In the genomic region with DNA sequence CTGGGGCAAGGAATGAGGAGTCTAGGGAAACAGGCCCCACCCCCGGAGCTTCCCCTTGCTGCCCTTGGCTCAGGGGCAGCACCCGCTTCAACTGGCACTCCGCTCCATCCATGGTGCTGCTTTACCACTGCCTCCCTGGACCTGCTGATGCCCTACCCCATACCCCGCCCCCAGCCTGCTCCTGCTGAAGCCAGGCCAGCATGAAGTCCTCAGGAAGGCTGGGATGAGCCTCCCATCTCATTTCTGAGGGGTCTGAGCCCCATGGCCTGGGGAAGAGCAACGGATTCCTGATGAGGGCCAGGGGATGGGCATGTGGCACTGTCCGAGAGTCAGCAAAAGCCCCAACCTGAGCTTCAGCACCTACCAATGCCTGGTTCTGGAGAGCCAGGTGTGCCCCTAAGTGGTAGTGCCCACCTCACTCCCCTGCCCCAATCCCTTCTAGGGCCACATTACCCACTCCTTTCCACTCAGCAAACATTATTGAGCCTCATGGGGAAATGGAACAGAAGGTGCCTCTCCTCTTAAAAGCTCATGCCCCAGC, we compare ENCODE assay signal across 18 cellular contexts. TPM values are rescaled to one million over a fixed set of nuclear protein-coding genes. Genes with fewer than 3 reads are reported as not detected.
DNase-seq lines count a peak whose midpoint lies in the region; TF ChIP-seq lines count a peak whose summit lies in the region.
"Had no signal": no experiment of that assay in that cellular context is flagged by ENCODE, and none has a peak within 500 bp of the region (broad histone marks: within the 10 kb centered on the region; RNA-seq: fewer than 3 reads in every experiment).

No MANE protein-coding gene starts in this region.

- H3K4ac ChIP-seq in H9 (ENCODE audit: low read depth, low read length), result no peak overlapping the region

- no peak overlapping the region for H2BK15ac ChIP-seq in H9 (ENCODE audit: low read depth, low read length)

- H3K4me3 ChIP-seq in GM23248 (no peak overlapping the region), parathyroid adenoma (ENCODE audit: low read depth, low read length) (no peak overlapping the region)

- no peak overlapping the region for H3K18ac ChIP-seq in H9 (ENCODE audit: insufficient read length, low read depth, low read length)

- H3K4me1 Mint-ChIP-seq in H9, result peaks cover 11 to 15% of the 10 kb centered on the region in 2 experiments

- H2BK20ac ChIP-seq in H9 (ENCODE audit: low read depth, low read length, poor library complexity, severe bottlenecking), result no peak overlapping the region

- H2BK5ac ChIP-seq in H9 (ENCODE audit: insufficient read length, low read length), result no peak overlapping the region

- H3K79me2 ChIP-seq in GM23248 (ENCODE audit: insufficient read depth) (peaks cover 43% of the 10 kb centered on the region), parathyroid adenoma (no peaks in the 10 kb centered on the region), H9 (ENCODE audit: insufficient read depth, low read length) (no peaks in the 10 kb centered on the region)

- no peak overlapping the region for H3K27ac Mint-ChIP-seq in H9
- H3K27ac Mint-ChIP-seq: T-helper 1 cell treated with Interleukin-12 subunit alpha and Interleukin-12 subunit beta and Interleukin-4 antibody, amounts not matched to agents 30 μg/mL and 1 μg/mL, for 36 hours had no signal

- H3K23me2 ChIP-seq in H9 (ENCODE audit: insufficient read length, low read depth, low read length, poor library complexity, severe bottlenecking), result peaks cover 12% of the 10 kb centered on the region

- in situ Hi-C loops in GM23248 (cut with MboI), result no loop called here

- no peaks in the 10 kb centered on the region for H3K27me3 ChIP-seq in GM23248 (replicated peaks; ENCODE audit: insufficient read depth)
- H3K27me3 ChIP-seq in parathyroid adenoma (ENCODE audit: control insufficient read depth, insufficient read depth, low read length), result no peaks in the 10 kb centered on the region
- H3K27me3 ChIP-seq in H9 (ENCODE audit: insufficient read depth, low read length), result no peaks in the 10 kb centered on the region

- H3K23ac ChIP-seq in H9 (ENCODE audit: insufficient read length, low read depth, low read length), result no peak overlapping the region

- DNase-seq in GM23248 (no peak), dermis blood vessel endothelial cell (peak; percentile 19), DMS 273 treated with DMSO at 0.1 percent for 48 hours (lab: John Stamatoyannopoulos, UW) (no peak), NCI-H2107 treated with DMSO at 0.1 percent for 48 hours (lab: John Stamatoyannopoulos, UW; ENCODE audit: unreplicated experiment) (no peak), Ammon's horn (ENCODE audit: low spot score) (no peak), H9 (no peak)
- DNase-seq: activated gamma-delta T cell; anterior cingulate cortex; Caco-2; mammary epithelial cell; naive thymus-derived CD4-positive, alpha-beta T cell; NCI-H1930; NCI-H446 treated with DMSO at 0.1 percent for 48 hours; SIG-M5; stimulated activated naive CD4-positive, alpha-beta T cell had no signal

- no peak overlapping the region for H3K4me3 Mint-ChIP-seq in H9
- H3K4me3 Mint-ChIP-seq: naive thymus-derived CD4-positive, alpha-beta T cell; T-helper 1 cell treated with Interleukin-12 subunit alpha and Interleukin-12 subunit beta and Interleukin-4 antibody, amounts not matched to agents 30 μg/mL and 1 μg/mL, for 36 hours had no signal

- H3K4me1 ChIP-seq in GM23248 (ENCODE audit: insufficient read depth), result peaks cover 21% of the 10 kb centered on the region
- H3K4me1 ChIP-seq in parathyroid adenoma, result peaks cover 16% of the 10 kb centered on the region
- peaks cover 6% of the 10 kb centered on the region; the same call in 1 of the 2 replicates for H3K4me1 ChIP-seq in H9 (ENCODE audit: insufficient read depth, low read length)
- H3K4me1 ChIP-seq: Caco-2 had no signal

- H2AFZ ChIP-seq in GM23248 (no peak overlapping the region), parathyroid adenoma (no peak overlapping the region), H9 (ENCODE audit: low read length) (no peak overlapping the region)

- TF ChIP-seq CTCF in 22Rv1 (IDR thresholded peaks at IDR 0.05) (no peak), parathyroid adenoma (IDR thresholded peaks at IDR 0.05) (no peak), H9 (conservative IDR thresholded peaks at IDR 0.05) (no peak)

- no peak overlapping the region for H2BK12ac ChIP-seq in H9 (ENCODE audit: insufficient read length, low read depth, low read length)

- H3K36me3 ChIP-seq in GM23248 (ENCODE audit: low read depth) (peaks cover 27% of the 10 kb centered on the region), parathyroid adenoma (ENCODE audit: control insufficient read depth, insufficient read depth, low read length) (no peaks in the 10 kb centered on the region)

- WGBS in GM23248 (ENCODE audit: low coverage in 1 of 2, low lambda C conversion rate in 2 of 2, missing lambda C conversion rate in 2 of 2), 2 experiments, result 83% methylated on average over 6 of the region's 6 CpGs
- no CpG with 5 or more reads among the region's 6 CpGs for WGBS in H9 (ENCODE audit: extremely low coverage, insufficient read length, low lambda C conversion rate)

- H3K9ac ChIP-seq in GM23248 (0 out of 2 replicates have a peak overlapping the region, but pooled peaks have one; percentile 3), parathyroid adenoma (no peak overlapping the region), H9 (ENCODE audit: extremely low read depth, insufficient read length, low read length) (no peak overlapping the region)

- H3K9me3 Mint-ChIP-seq in H9, result no peaks in the 10 kb centered on the region
- H3K9me3 Mint-ChIP-seq: naive thymus-derived CD4-positive, alpha-beta T cell; T-helper 1 cell treated with Interleukin-12 subunit alpha and Interleukin-12 subunit beta and Interleukin-4 antibody, amounts not matched to agents 30 μg/mL and 1 μg/mL, for 36 hours had no signal

- H2AK5ac ChIP-seq in H9 (ENCODE audit: insufficient read length, low read length), result no peak overlapping the region

- H3K56ac ChIP-seq in H9 (ENCODE audit: insufficient read length, low read depth, low read length), result no peak overlapping the region

- H3F3A ChIP-seq in GM23248 (ENCODE audit: insufficient read depth), result peaks cover 62% of the 10 kb centered on the region

- H3K9me3 ChIP-seq in GM23248 (ENCODE audit: low read depth) (no peaks in the 10 kb centered on the region), parathyroid adenoma (ENCODE audit: control insufficient read depth, low read length) (no peaks in the 10 kb centered on the region), H9 (ENCODE audit: control insufficient read depth, low read depth, low read length) (no peaks in the 10 kb centered on the region)
- H3K9me3 ChIP-seq: Caco-2 had no signal

- H3K9me2 ChIP-seq in GM23248 (ENCODE audit: insufficient read depth), result no peaks in the 10 kb centered on the region

- no peak overlapping the region for H3T11ph ChIP-seq in H9 (ENCODE audit: low read length)

- H4K20me1 ChIP-seq in GM23248 (ENCODE audit: insufficient read depth) (peaks cover 4% of the 10 kb centered on the region; the same call in 1 of the 2 replicates), H9 (ENCODE audit: control insufficient read depth, insufficient read depth, insufficient read length) (no peaks in the 10 kb centered on the region)

- peaks cover 21 to 39% (median 25%) of the 10 kb centered on the region in 3 experiments; a peak in 6 of 7 replicates for H3K36me3 Mint-ChIP-seq in H9 (ENCODE audit: insufficient read depth in 1 of 3, low read depth in 3 of 3)

- no peaks in the 10 kb centered on the region for H3K79me1 ChIP-seq in H9 (ENCODE audit: insufficient read depth, low read depth, low read length, poor library complexity, severe bottlenecking)

- no peak overlapping the region for H4K8ac ChIP-seq in H9 (replicated peaks; ENCODE audit: insufficient read length, low read depth, low read length)

- H4K5ac ChIP-seq in H9 (ENCODE audit: insufficient read length, low read depth, low read length), result no peak overlapping the region

- no peak overlapping the region for H3K4me2 ChIP-seq in GM23248 (ENCODE audit: unreplicated experiment)
- no peak overlapping the region for H3K4me2 ChIP-seq in parathyroid adenoma (ENCODE audit: low read length)
- no peak overlapping the region for H3K4me2 ChIP-seq in H9 (ENCODE audit: insufficient read depth, insufficient read length, low read length)

- no peak overlapping the region for H2BK120ac ChIP-seq in H9 (ENCODE audit: low read depth, low read length, poor library complexity, severe bottlenecking)

- peak overlapping the region; percentile 71; the same call in 1 of the 2 replicates for H3K27ac ChIP-seq in 22Rv1
- peak overlapping the region; percentile 39; the same call in 1 of the 2 replicates for H3K27ac ChIP-seq in GM23248
- peak overlapping the region; percentile 16 for H3K27ac ChIP-seq in parathyroid adenoma
- H3K27ac ChIP-seq in H9 (ENCODE audit: insufficient read length, low read depth, low read length), result no peak overlapping the region

- H3K14ac ChIP-seq in H9 (ENCODE audit: insufficient read depth, low read length), result no peak overlapping the region

- peaks cover 14% of the 10 kb centered on the region for H3K27me3 Mint-ChIP-seq in H9 (ENCODE audit: low read depth)

- H4K91ac ChIP-seq in H9 (ENCODE audit: insufficient read length, low read depth, low read length), result no peak overlapping the region

RNA-seq across cellular contexts. Expression of a gene that starts 21.0 kb away (rescaled TPM):
- total RNA-seq in GM23248 (2014; rRNA removed; shearing (Covaris generic)), result 477 and 510 TPM in 2 replicates
- 362 and 387 TPM in 2 replicates for polyA plus RNA-seq in GM23248 (2016; fragmentation: Nextera tagmentation; extraction: Ambion mirVana)
- total RNA-seq in dermis blood vessel endothelial cell, result 232 and 339 TPM in 2 replicates
- total RNA-seq in H9 (2021), result 138 and 146 TPM in 2 replicates

RNA-seq across cellular contexts. Expression of a gene that starts 50.4 kb away (rescaled TPM):
- 45.0 and 62.0 TPM in 2 replicates for total RNA-seq in GM23248 (2014; rRNA removed; shearing (Covaris generic))
- polyA plus RNA-seq in GM23248 (2016; fragmentation: Nextera tagmentation; extraction: Ambion mirVana), result 54.4 and 59.1 TPM in 2 replicates
- total RNA-seq in dermis blood vessel endothelial cell, result 58.2 and 90.0 TPM in 2 replicates
- 99.6 and 99.7 TPM in 2 replicates for total RNA-seq in H9 (2021)
